ENCODE assay signal across 8 cellular contexts in genomic region chr17:15966879-15967248, GRCh38. TPM values are rescaled to one million over a fixed set of nuclear protein-coding genes. Genes with fewer than 3 reads are reported as not detected.
DNase-seq lines count a peak whose midpoint lies in the region; ATAC-seq and TF ChIP-seq lines count a peak whose summit lies in the region.

No MANE protein-coding gene starts in this region.

- peaks cover 15% of the 10 kb centered on the region for H3K27me3 Mint-ChIP-seq in stimulated activated naive CD8-positive, alpha-beta T cell treated with anti-CD3 and anti-CD28 coated beads, Interleukin-15, amount 100 ng/mL, for 72 hours
- H3K27me3 Mint-ChIP-seq in brain = peaks cover 8% of the 10 kb centered on the region
- H3K27me3 Mint-ChIP-seq in immature natural killer cell (ENCODE audit: low read depth in 3 of 3) = peaks cover 0 to 12% (median 3%) of the 10 kb centered on the region in 3 donors

- no peak for TF ChIP-seq POLR2A in right lobe of liver (IDR thresholded peaks at IDR 0.05)

- WGBS in right lobe of liver (ENCODE audit: insufficient coverage, low coverage, low lambda C conversion rate, missing lambda C conversion rate) = 51% methylated on average over 10 of the region's 11 CpGs

- peaks cover 0 to 7% (median 0%) of the 10 kb centered on the region in 4 donors for H3K4me1 ChIP-seq in right lobe of liver

- TF ChIP-seq CTCF in brain (conservative IDR thresholded peaks at IDR 0.05) (no peak), right lobe of liver (IDR thresholded peaks at IDR 0.05) (no peak)

- H3K27me3 ChIP-seq in right lobe of liver = no peaks in the 10 kb centered on the region

- H3K4me3 Mint-ChIP-seq in stimulated activated naive CD8-positive, alpha-beta T cell treated with anti-CD3 and anti-CD28 coated beads, Interleukin-15, amount 100 ng/mL, for 72 hours = peak overlapping the region; percentile 40 to 67
- H3K4me3 Mint-ChIP-seq in brain (peak overlapping the region; percentile 69 to 81 (median 76)), immature natural killer cell (peak overlapping the region in 1 of 5 donors; percentile 46)

- no peak for DNase-seq in stimulated activated naive CD8-positive, alpha-beta T cell treated with anti-CD3 and anti-CD28 coated beads, Interleukin-15, amount 100 ng/mL, for 72 hours
- no peak for DNase-seq in stimulated activated naive CD8-positive, alpha-beta T cell treated with anti-CD3 and anti-CD28 coated beads, Interleukin-15, Interleukin-2, amounts not matched to agents 100 U/mL and 50 U/mL, for 24 hours
- no peak for DNase-seq in right lobe of liver
- no peak for DNase-seq in NCI-H1105 treated with DMSO at 0.1 percent for 48 hours (lab: John Stamatoyannopoulos, UW)
- no peak for DNase-seq in immature natural killer cell
- DNase-seq in ecto neural progenitor cell (ENCODE audit: low spot score) = no peak

- H3K9me3 ChIP-seq in right lobe of liver = no peaks in the 10 kb centered on the region

- H3K4me1 Mint-ChIP-seq in stimulated activated naive CD8-positive, alpha-beta T cell treated with anti-CD3 and anti-CD28 coated beads, Interleukin-15, amount 100 ng/mL, for 72 hours = peaks cover 32% of the 10 kb centered on the region
- H3K4me1 Mint-ChIP-seq in brain (peaks cover 68% of the 10 kb centered on the region), immature natural killer cell (peaks cover 3 to 6% of the 10 kb centered on the region in 2 donors)

- H3K27ac Mint-ChIP-seq in stimulated activated naive CD8-positive, alpha-beta T cell treated with anti-CD3 and anti-CD28 coated beads, Interleukin-15, amount 100 ng/mL, for 72 hours = peak overlapping the region in 1 of 2 donors; percentile 89
- H3K27ac Mint-ChIP-seq in brain (peak overlapping the region; percentile 96 to 99 (median 98)), immature natural killer cell (no peak overlapping the region)

- H3K36me3 ChIP-seq in right lobe of liver = no peaks in the 10 kb centered on the region

- intact Hi-C loops in right lobe of liver (cut with DNase I) = no loop called here

- peak; percentile 40 for ATAC-seq in stimulated activated naive CD8-positive, alpha-beta T cell treated with anti-CD3 and anti-CD28 coated beads, Interleukin-15, amount 100 ng/mL, for 72 hours
- ATAC-seq in stimulated activated naive CD8-positive, alpha-beta T cell treated with anti-CD3 and anti-CD28 coated beads, Interleukin-15, Interleukin-2, amounts not matched to agents 100 U/mL and 50 U/mL, for 24 hours = no peak
- ATAC-seq in right lobe of liver (peak; percentile 28 to 58 (median 38)), GM18519 (IDR thresholded peaks at IDR 0.05; ENCODE audit: low FRiP score, unreplicated experiment) (no peak)

- H3K4me3 ChIP-seq in right lobe of liver = no peak overlapping the region

- H3K27ac ChIP-seq in right lobe of liver = peak overlapping the region in 1 of 3 donors; percentile 5

- H3K9me3 Mint-ChIP-seq in stimulated activated naive CD8-positive, alpha-beta T cell treated with anti-CD3 and anti-CD28 coated beads, Interleukin-15, amount 100 ng/mL, for 72 hours = no peaks in the 10 kb centered on the region
- H3K9me3 Mint-ChIP-seq in brain (no peaks in the 10 kb centered on the region), immature natural killer cell (peaks cover 0 to 1% (median 0%) of the 10 kb centered on the region in 6 donors)

- no peaks in the 10 kb centered on the region for H3K36me3 Mint-ChIP-seq in brain
- peaks cover 0 to 3% (median 0%) of the 10 kb centered on the region in 3 donors for H3K36me3 Mint-ChIP-seq in immature natural killer cell

RNA-seq across cellular contexts. Expression of gene ADORA2B, which starts 21.9 kb away (rescaled TPM):
- 3.4 TPM for polyA plus RNA-seq in brain (ENCODE audit: insufficient read depth, low read depth, low replicate concordance)
- under 1 TPM in 5 of 6 experiments, not detected in 1; 0.16 to 0.62 (median 0.37) TPM for total RNA-seq in right lobe of liver
- 1 to 10 TPM in 2 of 3 donors, under 1 TPM in 1; 0.96 to 1.6 (median 1.3) TPM for polyA plus RNA-seq in immature natural killer cell

RNA-seq across cellular contexts. Expression of gene ZSWIM7, which starts 32.6 kb away (rescaled TPM):
- polyA plus RNA-seq in brain (ENCODE audit: insufficient read depth, low read depth, low replicate concordance) (55.9 TPM), immature natural killer cell (10 to 100 TPM; 47.0 to 67.8 (median 67.6) TPM)
- total RNA-seq in right lobe of liver = 10 to 100 TPM; 10.6 to 21.8 (median 11.8) TPM

RNA-seq across cellular contexts. Expression of gene TTC19, which starts 32.8 kb away (rescaled TPM):
- 35.8 TPM for polyA plus RNA-seq in brain (ENCODE audit: insufficient read depth, low read depth, low replicate concordance)
- total RNA-seq in right lobe of liver = 10 to 100 TPM; 14.3 to 32.3 (median 19.9) TPM
- polyA plus RNA-seq in immature natural killer cell = 10 to 100 TPM; 37.1 to 64.6 (median 38.1) TPM

Comparison
In these comparisons a context has a peak if more than half of its experiments do, and no peak if none do; other contexts are left out.
1. ATAC-seq: peak in stimulated activated naive CD8-positive, alpha-beta T cell treated with anti-CD3 and anti-CD28 coated beads, Interleukin-15, amount 100 ng/mL, for 72 hours (single experiment) and right lobe of liver (4 of 4); none in stimulated activated naive CD8-positive, alpha-beta T cell treated with anti-CD3 and anti-CD28 coated beads, Interleukin-15, Interleukin-2, amounts not matched to agents 100 U/mL and 50 U/mL, for 24 hours (single experiment) and GM18519 (single experiment).
2. H3K27ac Mint-ChIP-seq: peak in brain (5 of 5); none in immature natural killer cell (0 of 6).